ENCODE assay signal across 8 cellular contexts in the genomic region with DNA sequence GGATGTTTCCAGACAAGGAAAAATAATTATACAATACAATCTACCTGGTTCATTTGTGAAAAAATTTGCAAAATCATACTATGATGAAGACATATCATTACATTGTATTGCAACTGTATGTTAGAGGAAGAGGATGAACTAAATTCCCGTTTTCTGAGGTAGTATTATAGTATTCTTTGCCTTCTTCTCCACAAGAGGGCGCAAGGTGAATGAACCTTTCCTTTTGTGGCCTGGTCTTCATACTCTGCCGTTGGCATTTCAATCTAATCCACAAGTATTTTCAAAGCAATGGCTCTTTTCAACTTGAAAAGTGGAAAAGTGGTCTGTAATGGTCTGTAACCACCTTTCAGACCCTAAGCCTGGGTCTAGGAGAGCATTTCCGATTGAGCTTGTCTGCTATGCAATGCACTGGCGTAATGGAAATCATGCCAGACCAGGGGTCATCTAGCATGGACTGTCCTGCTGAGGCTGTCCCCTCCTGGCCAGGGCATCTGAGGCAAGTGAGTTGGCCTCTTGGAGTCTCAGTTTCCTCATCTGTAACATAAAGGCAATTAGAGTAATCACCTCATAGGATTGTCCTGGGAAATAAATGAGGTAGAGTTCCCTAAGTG. TPM values are rescaled to one million over a fixed set of nuclear protein-coding genes. Genes with fewer than 3 reads are reported as not detected.
A peak's percentile ranks its signal among the peaks of the same experiment; 100 is the strongest.
DNase-seq lines count a peak whose midpoint lies in the region; FAIRE-seq and TF ChIP-seq lines count a peak whose summit lies in the region.

No MANE protein-coding gene starts in this region.

- peak; percentile 94 for TF ChIP-seq CTCF in HFFc6 (IDR thresholded peaks at IDR 0.05)
- TF ChIP-seq CTCF in bronchial epithelial cell (IDR thresholded peaks at IDR 0.05; ENCODE audit: insufficient read depth, low read length, severe bottlenecking), result peak; percentile 65
- peak; percentile 76 for TF ChIP-seq CTCF in kidney (IDR thresholded peaks at IDR 0.05; ENCODE audit: borderline replicate concordance, extremely low read depth, insufficient read depth)

- no peaks in the 10 kb centered on the region for H3K9me3 Mint-ChIP-seq in HFFc6

- H3K27me3 ChIP-seq in bronchial epithelial cell (ENCODE audit: control insufficient read depth, insufficient read depth, low read length), result no peaks in the 10 kb centered on the region

- H3K4me1 Mint-ChIP-seq in HFFc6 (ENCODE audit: low read depth), result no peaks in the 10 kb centered on the region

- DNase-seq in stimulated activated CD4-positive, alpha-beta T cell treated with anti-CD3 and anti-CD28 coated beads, Interleukin-12 subunit alpha, Interleukin-12 subunit beta, amount 100 ng/mL, for 48 hours (ENCODE audit: low read depth in 2 of 3, low spot score in 1 of 3), result peak in 2 of 3 donors; percentile 26 to 39
- no peak for DNase-seq in stimulated activated CD4-positive, alpha-beta T cell treated with anti-CD3 and anti-CD28 coated beads, Interleukin-1b, Interleukin-23, amount 100 ng/mL, for 48 hours
- DNase-seq in HFFc6 (peak; percentile 64), NCI-H1436 (lab: John Stamatoyannopoulos, UW) (peak; percentile 68), SK-N-DZ (ENCODE audit: low spot score) (peak; percentile 71), bronchial epithelial cell (ENCODE audit: low read depth) (peak; percentile 63), kidney (no peak)
- peak; percentile 3 for DNase-seq in stimulated activated naive CD4-positive, alpha-beta T cell treated with Interleukin-2 at 50 U/mL for 16 hours (lab: John Stamatoyannopoulos, UW)

- H3K36me3 ChIP-seq in bronchial epithelial cell (ENCODE audit: control insufficient read depth, insufficient read depth, low read length) (no peaks in the 10 kb centered on the region), kidney (ENCODE audit: control insufficient read depth in 1 of 2, insufficient read depth in 2 of 2, low read length in 2 of 2) (no peaks in the 10 kb centered on the region)

- H3K9me3 ChIP-seq in kidney (ENCODE audit: control insufficient read depth in 1 of 2, low read length in 2 of 2), result no peaks in the 10 kb centered on the region

- H3K4me3 ChIP-seq in bronchial epithelial cell (ENCODE audit: low read depth, low read length) (no peak overlapping the region), kidney (ENCODE audit: low read length in 2 of 2) (no peak overlapping the region)

- H3K27me3 Mint-ChIP-seq in HFFc6 (ENCODE audit: insufficient read depth), result peaks cover 5% of the 10 kb centered on the region

- intact Hi-C loops in kidney (cut with DNase I), result no loop called here

- H3K36me3 Mint-ChIP-seq in HFFc6 (ENCODE audit: low read depth), result no peaks in the 10 kb centered on the region

- no peak overlapping the region for H3K4me3 Mint-ChIP-seq in HFFc6

- no peak overlapping the region for H3K27ac Mint-ChIP-seq in HFFc6

- no peak overlapping the region for H3K9ac ChIP-seq in kidney (ENCODE audit: low read length in 2 of 2)

- H3K4me1 ChIP-seq in kidney (ENCODE audit: control insufficient read depth in 1 of 2, insufficient read depth in 1 of 2, low read depth in 1 of 2, low read length in 2 of 2), result no peaks in the 10 kb centered on the region

- H3K27ac ChIP-seq in kidney (ENCODE audit: low read depth in 2 of 2, low read length in 2 of 2), result no peak overlapping the region

- FAIRE-seq in bronchial epithelial cell (lab: Jason Lieb, UNC) (no peak), kidney (lab: Jason Lieb, UNC) (peak; percentile 96)

RNA-seq across cellular contexts. Expression of gene ZNF396, which starts 30.8 kb away (rescaled TPM):
- under 1 TPM; 0.26 to 0.66 (median 0.55) TPM for total RNA-seq in HFFc6 (2021; fragmentation: NEBNext Ultra II Directional; extraction: Animal tissue kit (Norgen Biotek cat#: 25700))
- 0.51 and 0.55 TPM in 2 replicates for polyA plus RNA-seq in SK-N-DZ (2014; cell fraction: cytosol; rRNA removed)
- 0.22 and 0.52 TPM in 2 replicates for polyA plus RNA-seq in SK-N-DZ (2014; cell fraction: nucleus; rRNA removed)
- total RNA-seq in bronchial epithelial cell, result 0.79 and 2.6 TPM in 2 replicates
- total RNA-seq in kidney, result 6.5 TPM
- 4.7 TPM for polyA plus RNA-seq in kidney (ENCODE audit: insufficient read depth, low read depth, low replicate concordance)

Comparison
In these comparisons a context has a peak if more than half of its experiments do, and no peak if none do; other contexts are left out.
1. DNase-seq: peak in stimulated activated CD4-positive, alpha-beta T cell treated with anti-CD3 and anti-CD28 coated beads, Interleukin-12 subunit alpha, Interleukin-12 subunit beta, amount 100 ng/mL, for 48 hours (2 of 3), HFFc6 (single experiment), NCI-H1436 (single experiment), SK-N-DZ (single experiment), bronchial epithelial cell (single experiment) and stimulated activated naive CD4-positive, alpha-beta T cell treated with Interleukin-2 at 50 U/mL for 16 hours (single experiment); none in stimulated activated CD4-positive, alpha-beta T cell treated with anti-CD3 and anti-CD28 coated beads, Interleukin-1b, Interleukin-23, amount 100 ng/mL, for 48 hours (single experiment) and kidney (single experiment).
2. Peak in every context shown above with its lines, with median percentiles within 50 percentile points of each other: CTCF ChIP-seq.